ENCODE assay signal across 23 cellular contexts in the genomic region with DNA sequence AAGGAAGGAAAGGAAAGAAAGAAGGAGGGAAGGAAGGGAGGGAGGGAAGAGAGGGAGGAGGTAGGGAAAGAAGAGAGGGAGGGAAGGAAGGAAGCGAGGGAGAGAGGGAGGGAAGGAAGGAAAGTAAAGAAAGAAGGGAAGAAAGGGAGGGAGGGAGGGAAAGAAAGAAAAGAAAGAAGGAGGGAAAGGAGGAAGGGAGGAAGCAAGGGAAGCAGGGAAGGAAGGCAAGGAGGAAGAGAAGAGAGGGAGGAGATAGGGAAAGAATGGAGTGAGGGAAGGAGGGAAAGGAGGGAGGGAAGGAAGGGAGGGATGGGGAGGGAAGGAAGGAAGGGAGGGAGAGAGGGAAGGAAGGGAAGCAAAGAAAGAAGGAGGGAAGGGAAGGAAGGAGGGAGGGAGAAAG.
DNase-seq lines count a peak whose midpoint lies in the region; ATAC-seq and TF ChIP-seq lines count a peak whose summit lies in the region.
"Had no signal": no experiment of that assay in that cellular context is flagged by ENCODE, and none has a peak within 500 bp of the region (broad histone marks: within the 10 kb centered on the region; RNA-seq: fewer than 3 reads in every experiment).

No MANE protein-coding gene starts in this region.

- ATAC-seq in stimulated activated naive CD8-positive, alpha-beta T cell treated with anti-CD3 and anti-CD28 coated beads, Interleukin-15, Interleukin-2, amounts not matched to agents 100 U/mL and 50 U/mL, for 24 hours: no peak
- no peak for ATAC-seq in central memory CD8-positive, alpha-beta T cell (replicated peaks; ENCODE audit: extremely low read depth, poor library complexity, severe bottlenecking)
- ATAC-seq in natural killer cell (no peak), GM18909 (IDR thresholded peaks at IDR 0.05; ENCODE audit: poor library complexity, unreplicated experiment) (no peak), esophagus mucosa (no peak)
- ATAC-seq: HCT116, PC-3, SK-N-SH treated with all-trans-retinoic acid at 6 μM for 48 hours had no signal

- no peaks in the 10 kb centered on the region for H3K36me3 Mint-ChIP-seq in stimulated activated naive CD8-positive, alpha-beta T cell treated with anti-CD3 and anti-CD28 coated beads, Interleukin-15, Interleukin-2, amounts not matched to agents 100 ng/mL and 50 ng/mL, for 24 hours (ENCODE audit: low read depth)
- H3K36me3 Mint-ChIP-seq in central memory CD8-positive, alpha-beta T cell (ENCODE audit: insufficient read depth): peaks cover 5% of the 10 kb centered on the region
- no peaks in the 10 kb centered on the region for H3K36me3 Mint-ChIP-seq in natural killer cell
- H3K36me3 Mint-ChIP-seq: CD4-positive, alpha-beta memory T cell had no signal

- H3K27ac Mint-ChIP-seq in stimulated activated naive CD8-positive, alpha-beta T cell treated with anti-CD3 and anti-CD28 coated beads, Interleukin-15, Interleukin-2, amounts not matched to agents 100 ng/mL and 50 ng/mL, for 24 hours: peak overlapping the region; percentile 33
- H3K27ac Mint-ChIP-seq in central memory CD8-positive, alpha-beta T cell (ENCODE audit: low read depth): peak overlapping the region; percentile 86
- H3K27ac Mint-ChIP-seq in natural killer cell: peak overlapping the region; percentile 85 to 92

- peaks cover 76% of the 10 kb centered on the region for H3K4me1 Mint-ChIP-seq in stimulated activated naive CD8-positive, alpha-beta T cell treated with anti-CD3 and anti-CD28 coated beads, Interleukin-15, Interleukin-2, amounts not matched to agents 100 ng/mL and 50 ng/mL, for 24 hours (ENCODE audit: low read depth)
- H3K4me1 Mint-ChIP-seq in central memory CD8-positive, alpha-beta T cell: peaks cover 90% of the 10 kb centered on the region
- H3K4me1 Mint-ChIP-seq in natural killer cell: peaks cover 91 to 93% of the 10 kb centered on the region in 2 donors

- no peaks in the 10 kb centered on the region for H3K9me3 Mint-ChIP-seq in stimulated activated naive CD8-positive, alpha-beta T cell treated with anti-CD3 and anti-CD28 coated beads, Interleukin-15, Interleukin-2, amounts not matched to agents 100 ng/mL and 50 ng/mL, for 24 hours
- H3K9me3 Mint-ChIP-seq in central memory CD8-positive, alpha-beta T cell: no peaks in the 10 kb centered on the region
- H3K9me3 Mint-ChIP-seq in natural killer cell: no peaks in the 10 kb centered on the region
- H3K9me3 Mint-ChIP-seq: CD4-positive, alpha-beta memory T cell had no signal

- no peak for DNase-seq in stimulated activated naive CD8-positive, alpha-beta T cell treated with anti-CD3 and anti-CD28 coated beads, Interleukin-15, Interleukin-2, amounts not matched to agents 100 U/mL and 50 U/mL, for 24 hours
- no peak for DNase-seq in central memory CD8-positive, alpha-beta T cell (ENCODE audit: low spot score in 2 of 2)
- DNase-seq in natural killer cell: no peak
- no peak for DNase-seq in HuH-7.5 (ENCODE audit: low spot score)
- DNase-seq: C1 segment of cervical spinal cord; Caco-2; CD4-positive, alpha-beta memory T cell; KG1; MG63; NCI-H1105 treated with DMSO at 0.1 percent for 48 hours; NCI-H146; NCI-H2029; NCI-H446 treated with DMSO at 0.1 percent for 48 hours; NCI-H526; NCI-H82; NK-92 treated with Interleukin-12 subunit alpha and Interleukin-12 subunit beta, amount 100 ng/mL, for 24 hours; PC-3; SJCRH30 had no signal

- intact Hi-C loops in natural killer cell (cut with micrococcal nuclease): no loop called here

- H3K4me3 Mint-ChIP-seq in stimulated activated naive CD8-positive, alpha-beta T cell treated with anti-CD3 and anti-CD28 coated beads, Interleukin-15, Interleukin-2, amounts not matched to agents 100 ng/mL and 50 ng/mL, for 24 hours: no peak overlapping the region
- no peak overlapping the region for H3K4me3 Mint-ChIP-seq in central memory CD8-positive, alpha-beta T cell
- peak overlapping the region; percentile 9 for H3K4me3 Mint-ChIP-seq in natural killer cell

- no peak for TF ChIP-seq CTCF in natural killer cell (IDR thresholded peaks at IDR 0.05)

- H3K27me3 Mint-ChIP-seq in stimulated activated naive CD8-positive, alpha-beta T cell treated with anti-CD3 and anti-CD28 coated beads, Interleukin-15, Interleukin-2, amounts not matched to agents 100 ng/mL and 50 ng/mL, for 24 hours: no peaks in the 10 kb centered on the region
- no peaks in the 10 kb centered on the region for H3K27me3 Mint-ChIP-seq in central memory CD8-positive, alpha-beta T cell
- H3K27me3 Mint-ChIP-seq in natural killer cell (ENCODE audit: low read depth in 2 of 2): no peaks in the 10 kb centered on the region
- H3K27me3 Mint-ChIP-seq: CD4-positive, alpha-beta memory T cell had no signal

Comparison
In these comparisons a context has a peak if more than half of its experiments do, and no peak if none do; other contexts are left out.
1. H3K27ac Mint-ChIP-seq: peak in every context shown above with its lines; median percentile 88 in natural killer cell; 86 in central memory CD8-positive, alpha-beta T cell; 33 in stimulated activated naive CD8-positive, alpha-beta T cell treated with anti-CD3 and anti-CD28 coated beads, Interleukin-15, Interleukin-2, amounts not matched to agents 100 ng/mL and 50 ng/mL, for 24 hours.